Comparison of ENCODE assay signal across 22 cellular contexts in the genomic region with DNA sequence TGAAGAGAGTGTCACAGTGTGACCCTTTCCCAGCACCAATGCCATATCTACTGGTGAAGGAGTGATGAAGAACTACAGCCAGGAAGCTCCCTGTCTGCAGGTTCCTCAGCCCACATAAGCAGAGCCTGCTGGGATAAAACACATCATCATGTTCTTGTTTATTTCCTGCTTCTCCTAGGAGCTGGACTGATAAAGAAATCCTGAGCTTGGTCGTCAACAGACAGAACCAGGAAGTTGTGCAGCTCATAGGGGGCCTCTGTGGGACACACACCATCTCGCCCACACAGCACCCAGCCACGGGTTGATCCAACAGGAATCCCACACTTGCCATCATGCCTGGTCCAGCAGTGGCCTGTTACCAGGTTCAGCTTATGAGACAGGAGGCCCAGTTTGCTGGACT. TPM values are rescaled to one million over a fixed set of nuclear protein-coding genes. Genes with fewer than 3 reads are reported as not detected.
DNase-seq lines count a peak whose midpoint lies in the region; ATAC-seq and TF ChIP-seq lines count a peak whose summit lies in the region.
"Had no signal": no experiment of that assay in that cellular context is flagged by ENCODE, and none has a peak within 500 bp of the region (broad histone marks: within the 10 kb centered on the region; RNA-seq: fewer than 3 reads in every experiment).

No MANE protein-coding gene starts in this region.

- no peaks in the 10 kb centered on the region for H3K9me3 Mint-ChIP-seq in naive thymus-derived CD8-positive, alpha-beta T cell
- H3K9me3 Mint-ChIP-seq: CD8-positive, alpha-beta T cell; stimulated activated naive CD8-positive, alpha-beta T cell treated with anti-CD3 and anti-CD28 coated beads, Interleukin-15, Interleukin-2, amounts not matched to agents 100 ng/mL and 50 ng/mL, for 24 hours; T-helper 2 cell treated with Interferon-gamma antibody and Interleukin-4, amounts not matched to agents 5 μg/mL and 100 μg/mL, for 36 hours had no signal

- no peak overlapping the region for H3K4me3 ChIP-seq in right atrium auricular region
- H3K4me3 ChIP-seq: uterus had no signal

- intact Hi-C loops in Right ventricle myocardium inferior (cut with DNase I), result no loop called here

- no peaks in the 10 kb centered on the region for H3K9me3 ChIP-seq in right atrium auricular region
- H3K9me3 ChIP-seq: uterus had no signal

- H3K27me3 ChIP-seq in right atrium auricular region, result no peaks in the 10 kb centered on the region
- H3K27me3 ChIP-seq: uterus had no signal

- no peak overlapping the region for H3K27ac Mint-ChIP-seq in naive thymus-derived CD8-positive, alpha-beta T cell
- H3K27ac Mint-ChIP-seq: activated CD4-positive, alpha-beta T cell treated with anti-CD3 and anti-CD28 coated beads for 36 hours; CD8-positive, alpha-beta T cell; stimulated activated naive CD8-positive, alpha-beta T cell treated with anti-CD3 and anti-CD28 coated beads, Interleukin-15, Interleukin-2, amounts not matched to agents 100 ng/mL and 50 ng/mL, for 24 hours; T-helper 2 cell treated with Interferon-gamma antibody and Interleukin-4, amounts not matched to agents 5 μg/mL and 100 μg/mL, for 36 hours had no signal

- TF ChIP-seq CTCF in right atrium auricular region (IDR thresholded peaks at IDR 0.05), result no peak

- POLR2A ChIA-PET in naive thymus-derived CD8-positive, alpha-beta T cell (lab: Charles Lee), result interaction anchor here (0.7 to 1.5 kb wide), 2 partner anchors 86 to 920 kb away, joined by 4 to 8 read pairs; a partner anchor contains a TSS

- H3K36me3 ChIP-seq in right atrium auricular region, result no peaks in the 10 kb centered on the region
- H3K36me3 ChIP-seq: uterus had no signal

- no peaks in the 10 kb centered on the region for H3K4me1 Mint-ChIP-seq in naive thymus-derived CD8-positive, alpha-beta T cell
- H3K4me1 Mint-ChIP-seq: activated CD4-positive, alpha-beta T cell treated with anti-CD3 and anti-CD28 coated beads for 36 hours had no signal

- DNase-seq in Right ventricle myocardium inferior (ENCODE audit: missing footprints) (no peak), right atrium auricular region (ENCODE audit: low spot score) (no peak), cerebellar cortex (ENCODE audit: low spot score) (peak; percentile 59), iris pigment epithelial cell (ENCODE audit: low read depth) (peak; percentile 15), superior temporal gyrus (ENCODE audit: extremely low spot score) (peak; percentile 14)
- DNase-seq in activated CD4-positive, alpha-beta T cell treated with anti-CD3 and anti-CD28 coated beads for 4 hours, result no peak
- DNase-seq in naive thymus-derived CD8-positive, alpha-beta T cell, result no peak
- DNase-seq: activated CD4-positive, alpha-beta T cell treated with anti-CD3 and anti-CD28 coated beads for 36 hours; activated CD8-positive, alpha-beta memory T cell treated with anti-CD3 and anti-CD28 coated beads, Interleukin-2, amount 50 U/mL, for 4 hours; activated gamma-delta T cell treated with Interleukin-2 at 50 U/mL for 16 hours; CD8-positive, alpha-beta T cell; MV-4-11; occipital lobe; stimulated activated CD4-positive, alpha-beta T cell treated with anti-CD3 and anti-CD28 coated beads, Interleukin-2, amount 100 ng/mL, for 24 hours; uterus had no signal

- peaks cover 0 to 5% of the 10 kb centered on the region in 2 donors for H3K4me1 ChIP-seq in right atrium auricular region
- H3K4me1 ChIP-seq: uterus had no signal

- H3K4me3 Mint-ChIP-seq in naive thymus-derived CD8-positive, alpha-beta T cell, result no peak overlapping the region
- H3K4me3 Mint-ChIP-seq: activated CD4-positive, alpha-beta T cell treated with anti-CD3 and anti-CD28 coated beads for 36 hours; CD8-positive, alpha-beta T cell; stimulated activated naive CD8-positive, alpha-beta T cell treated with anti-CD3 and anti-CD28 coated beads, Interleukin-15, Interleukin-2, amounts not matched to agents 100 ng/mL and 50 ng/mL, for 24 hours; T-helper 2 cell treated with Interferon-gamma antibody and Interleukin-4, amounts not matched to agents 5 μg/mL and 100 μg/mL, for 36 hours had no signal

- H3K36me3 Mint-ChIP-seq in naive thymus-derived CD8-positive, alpha-beta T cell, result no peaks in the 10 kb centered on the region
- H3K36me3 Mint-ChIP-seq: CD8-positive, alpha-beta T cell had no signal

- ATAC-seq in Right ventricle myocardium inferior, result peak; percentile 37
- no peak for ATAC-seq in HG03108 (IDR thresholded peaks at IDR 0.05; ENCODE audit: unreplicated experiment)
- no peak for ATAC-seq in naive thymus-derived CD8-positive, alpha-beta T cell
- ATAC-seq: activated CD4-positive, alpha-beta T cell treated with anti-CD3 and anti-CD28 coated beads for 36 hours; CD8-positive, alpha-beta T cell had no signal

- no peaks in the 10 kb centered on the region for H3K27me3 Mint-ChIP-seq in naive thymus-derived CD8-positive, alpha-beta T cell
- H3K27me3 Mint-ChIP-seq: stimulated activated naive CD8-positive, alpha-beta T cell treated with anti-CD3 and anti-CD28 coated beads, Interleukin-15, Interleukin-2, amounts not matched to agents 100 ng/mL and 50 ng/mL, for 24 hours had no signal

- no peak overlapping the region for H3K27ac ChIP-seq in right atrium auricular region
- H3K27ac ChIP-seq: epithelial cell of prostate, uterus had no signal

RNA-seq across cellular contexts. Expression of a gene that starts 2.8 kb away (rescaled TPM):
- total RNA-seq in Right ventricle myocardium inferior, result not detected
- total RNA-seq in right atrium auricular region, result not detected
- not detected for total RNA-seq in naive thymus-derived CD8-positive, alpha-beta T cell
- polyA plus RNA-seq in naive thymus-derived CD8-positive, alpha-beta T cell, result not detected
- total RNA-seq: activated CD4-positive, alpha-beta T cell treated with anti-CD3 and anti-CD28 coated beads for 36 hours; CD8-positive, alpha-beta T cell; Daoy; frontal cortex; lower leg skin; occipital lobe; uterus had no signal

RNA-seq across cellular contexts. Expression of a gene that starts 15.4 kb away (rescaled TPM):
- total RNA-seq in Right ventricle myocardium inferior (4.7 TPM), right atrium auricular region (1 to 10 TPM; 4.8 to 5.1 TPM)
- total RNA-seq in naive thymus-derived CD8-positive, alpha-beta T cell, result 10 to 100 TPM; 14.6 to 15.9 TPM
- 1 to 10 TPM; 3.4 to 7.2 (median 5.8) TPM for polyA plus RNA-seq in naive thymus-derived CD8-positive, alpha-beta T cell

RNA-seq across cellular contexts. Expression of a gene that starts 16.0 kb away (rescaled TPM):
- not detected for total RNA-seq in Right ventricle myocardium inferior
- not detected for total RNA-seq in right atrium auricular region
- total RNA-seq in naive thymus-derived CD8-positive, alpha-beta T cell, result not detected
- polyA plus RNA-seq in naive thymus-derived CD8-positive, alpha-beta T cell, result not detected
- total RNA-seq: activated CD4-positive, alpha-beta T cell treated with anti-CD3 and anti-CD28 coated beads for 36 hours; CD8-positive, alpha-beta T cell; Daoy; frontal cortex; lower leg skin; occipital lobe; uterus had no signal

RNA-seq across cellular contexts. Expression of a gene that starts 54.2 kb away (rescaled TPM):
- not detected for total RNA-seq in Right ventricle myocardium inferior
- not detected for total RNA-seq in right atrium auricular region
- total RNA-seq in naive thymus-derived CD8-positive, alpha-beta T cell, result not detected
- polyA plus RNA-seq in naive thymus-derived CD8-positive, alpha-beta T cell, result not detected
- total RNA-seq: activated CD4-positive, alpha-beta T cell treated with anti-CD3 and anti-CD28 coated beads for 36 hours; CD8-positive, alpha-beta T cell; Daoy; frontal cortex; lower leg skin; occipital lobe; uterus had no signal

Comparison
In these comparisons a context has a peak if more than half of its experiments do, and no peak if none do; other contexts are left out.
1. DNase-seq: peak in cerebellar cortex (single experiment), iris pigment epithelial cell (single experiment) and superior temporal gyrus (single experiment); none in Right ventricle myocardium inferior (single experiment), right atrium auricular region (single experiment), activated CD4-positive, alpha-beta T cell treated with anti-CD3 and anti-CD28 coated beads for 4 hours (0 of 2) and naive thymus-derived CD8-positive, alpha-beta T cell (0 of 10).